ENCODE assay signal across 2 cellular contexts in the genomic region with DNA sequence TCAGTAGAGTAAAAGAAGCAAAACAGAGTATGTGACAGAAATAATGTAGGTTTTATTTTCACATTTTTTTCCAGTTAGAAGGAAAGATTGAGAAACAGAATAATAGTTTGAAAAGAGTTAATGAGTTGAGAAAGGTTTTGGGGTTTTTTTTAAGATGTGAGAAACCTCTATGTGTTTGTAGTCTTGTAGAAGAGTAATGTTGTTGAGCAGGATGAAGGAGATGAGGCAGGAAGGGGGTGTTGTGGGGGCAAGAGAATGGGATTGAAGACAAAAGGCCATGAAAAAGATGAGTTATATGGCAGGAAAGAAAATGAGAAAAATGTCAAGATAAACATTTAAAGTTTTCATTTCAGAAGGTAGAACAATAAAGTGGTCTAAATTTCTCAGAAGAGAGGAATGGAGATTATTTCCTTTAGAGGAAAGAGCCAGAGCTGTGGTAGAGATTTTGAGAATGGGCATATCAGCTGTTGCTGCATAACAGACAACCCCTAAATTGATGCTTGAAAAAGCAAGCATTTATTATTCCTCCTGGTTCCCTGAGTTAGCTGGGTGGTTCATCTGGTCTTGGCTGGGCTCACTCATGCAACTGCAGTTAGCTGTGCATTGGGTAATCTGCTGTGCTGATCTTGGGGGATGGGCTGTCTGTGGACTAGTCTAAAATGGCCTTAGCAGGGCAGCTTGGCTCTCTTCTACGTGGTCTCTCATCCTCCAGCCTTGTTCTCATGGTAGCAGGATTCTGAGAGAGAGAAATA.
TF ChIP-seq lines count a peak whose summit lies in the region.

No MANE protein-coding gene starts in this region.

TF ChIP-seq in GM23338, 12 proteins besides CTCF, POLR2A, EP300 and RAD21 (continued from another document):
- TF ChIP-seq, protein P1, sequence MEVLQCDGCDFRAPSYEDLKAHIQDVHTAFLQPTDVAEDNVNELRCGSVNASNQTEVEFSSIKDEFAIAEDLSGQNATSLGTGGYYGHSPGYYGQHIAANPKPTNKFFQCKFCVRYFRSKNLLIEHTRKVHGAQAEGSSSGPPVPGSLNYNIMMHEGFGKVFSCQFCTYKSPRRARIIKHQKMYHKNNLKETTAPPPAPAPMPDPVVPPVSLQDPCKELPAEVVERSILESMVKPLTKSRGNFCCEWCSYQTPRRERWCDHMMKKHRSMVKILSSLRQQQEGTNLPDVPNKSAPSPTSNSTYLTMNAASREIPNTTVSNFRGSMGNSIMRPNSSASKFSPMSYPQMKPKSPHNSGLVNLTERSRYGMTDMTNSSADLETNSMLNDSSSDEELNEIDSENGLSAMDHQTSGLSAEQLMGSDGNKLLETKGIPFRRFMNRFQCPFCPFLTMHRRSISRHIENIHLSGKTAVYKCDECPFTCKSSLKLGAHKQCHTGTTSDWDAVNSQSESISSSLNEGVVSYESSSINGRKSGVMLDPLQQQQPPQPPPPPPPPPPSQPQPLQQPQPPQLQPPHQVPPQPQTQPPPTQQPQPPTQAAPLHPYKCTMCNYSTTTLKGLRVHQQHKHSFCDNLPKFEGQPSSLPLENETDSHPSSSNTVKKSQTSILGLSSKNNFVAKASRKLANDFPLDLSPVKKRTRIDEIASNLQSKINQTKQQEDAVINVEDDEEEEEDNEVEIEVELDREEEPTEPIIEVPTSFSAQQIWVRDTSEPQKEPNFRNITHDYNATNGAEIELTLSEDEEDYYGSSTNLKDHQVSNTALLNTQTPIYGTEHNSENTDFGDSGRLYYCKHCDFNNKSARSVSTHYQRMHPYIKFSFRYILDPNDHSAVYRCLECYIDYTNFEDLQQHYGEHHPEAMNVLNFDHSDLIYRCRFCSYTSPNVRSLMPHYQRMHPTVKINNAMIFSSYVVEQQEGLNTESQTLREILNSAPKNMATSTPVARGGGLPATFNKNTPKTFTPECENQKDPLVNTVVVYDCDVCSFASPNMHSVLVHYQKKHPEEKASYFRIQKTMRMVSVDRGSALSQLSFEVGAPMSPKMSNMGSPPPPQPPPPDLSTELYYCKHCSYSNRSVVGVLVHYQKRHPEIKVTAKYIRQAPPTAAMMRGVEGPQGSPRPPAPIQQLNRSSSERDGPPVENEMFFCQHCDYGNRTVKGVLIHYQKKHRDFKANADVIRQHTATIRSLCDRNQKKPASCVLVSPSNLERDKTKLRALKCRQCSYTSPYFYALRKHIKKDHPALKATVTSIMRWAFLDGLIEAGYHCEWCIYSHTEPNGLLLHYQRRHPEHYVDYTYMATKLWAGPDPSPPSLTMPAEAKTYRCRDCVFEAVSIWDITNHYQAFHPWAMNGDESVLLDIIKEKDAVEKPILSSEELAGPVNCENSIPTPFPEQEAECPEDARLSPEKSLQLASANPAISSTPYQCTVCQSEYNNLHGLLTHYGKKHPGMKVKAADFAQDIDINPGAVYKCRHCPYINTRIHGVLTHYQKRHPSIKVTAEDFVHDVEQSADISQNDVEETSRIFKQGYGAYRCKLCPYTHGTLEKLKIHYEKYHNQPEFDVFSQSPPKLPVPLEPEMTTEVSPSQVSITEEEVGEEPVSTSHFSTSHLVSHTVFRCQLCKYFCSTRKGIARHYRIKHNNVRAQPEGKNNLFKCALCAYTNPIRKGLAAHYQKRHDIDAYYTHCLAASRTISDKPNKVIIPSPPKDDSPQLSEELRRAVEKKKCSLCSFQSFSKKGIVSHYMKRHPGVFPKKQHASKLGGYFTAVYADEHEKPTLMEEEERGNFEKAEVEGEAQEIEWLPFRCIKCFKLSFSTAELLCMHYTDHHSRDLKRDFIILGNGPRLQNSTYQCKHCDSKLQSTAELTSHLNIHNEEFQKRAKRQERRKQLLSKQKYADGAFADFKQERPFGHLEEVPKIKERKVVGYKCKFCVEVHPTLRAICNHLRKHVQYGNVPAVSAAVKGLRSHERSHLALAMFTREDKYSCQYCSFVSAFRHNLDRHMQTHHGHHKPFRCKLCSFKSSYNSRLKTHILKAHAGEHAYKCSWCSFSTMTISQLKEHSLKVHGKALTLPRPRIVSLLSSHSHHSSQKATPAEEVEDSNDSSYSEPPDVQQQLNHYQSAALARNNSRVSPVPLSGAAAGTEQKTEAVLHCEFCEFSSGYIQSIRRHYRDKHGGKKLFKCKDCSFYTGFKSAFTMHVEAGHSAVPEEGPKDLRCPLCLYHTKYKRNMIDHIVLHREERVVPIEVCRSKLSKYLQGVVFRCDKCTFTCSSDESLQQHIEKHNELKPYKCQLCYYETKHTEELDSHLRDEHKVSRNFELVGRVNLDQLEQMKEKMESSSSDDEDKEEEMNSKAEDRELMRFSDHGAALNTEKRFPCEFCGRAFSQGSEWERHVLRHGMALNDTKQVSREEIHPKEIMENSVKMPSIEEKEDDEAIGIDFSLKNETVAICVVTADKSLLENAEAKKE (CRISPR knock-in tag; IDR thresholded peaks at IDR 0.05): no peak
- TF ChIP-seq, protein P2, sequence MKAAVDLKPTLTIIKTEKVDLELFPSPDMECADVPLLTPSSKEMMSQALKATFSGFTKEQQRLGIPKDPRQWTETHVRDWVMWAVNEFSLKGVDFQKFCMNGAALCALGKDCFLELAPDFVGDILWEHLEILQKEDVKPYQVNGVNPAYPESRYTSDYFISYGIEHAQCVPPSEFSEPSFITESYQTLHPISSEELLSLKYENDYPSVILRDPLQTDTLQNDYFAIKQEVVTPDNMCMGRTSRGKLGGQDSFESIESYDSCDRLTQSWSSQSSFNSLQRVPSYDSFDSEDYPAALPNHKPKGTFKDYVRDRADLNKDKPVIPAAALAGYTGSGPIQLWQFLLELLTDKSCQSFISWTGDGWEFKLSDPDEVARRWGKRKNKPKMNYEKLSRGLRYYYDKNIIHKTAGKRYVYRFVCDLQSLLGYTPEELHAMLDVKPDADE (IDR thresholded peaks at IDR 0.05): no peak

TF ChIP-seq in K562, 482 proteins besides CTCF, POLR2A, EP300 and RAD21 (continued from another document):
- TF ChIP-seq, protein P3, sequence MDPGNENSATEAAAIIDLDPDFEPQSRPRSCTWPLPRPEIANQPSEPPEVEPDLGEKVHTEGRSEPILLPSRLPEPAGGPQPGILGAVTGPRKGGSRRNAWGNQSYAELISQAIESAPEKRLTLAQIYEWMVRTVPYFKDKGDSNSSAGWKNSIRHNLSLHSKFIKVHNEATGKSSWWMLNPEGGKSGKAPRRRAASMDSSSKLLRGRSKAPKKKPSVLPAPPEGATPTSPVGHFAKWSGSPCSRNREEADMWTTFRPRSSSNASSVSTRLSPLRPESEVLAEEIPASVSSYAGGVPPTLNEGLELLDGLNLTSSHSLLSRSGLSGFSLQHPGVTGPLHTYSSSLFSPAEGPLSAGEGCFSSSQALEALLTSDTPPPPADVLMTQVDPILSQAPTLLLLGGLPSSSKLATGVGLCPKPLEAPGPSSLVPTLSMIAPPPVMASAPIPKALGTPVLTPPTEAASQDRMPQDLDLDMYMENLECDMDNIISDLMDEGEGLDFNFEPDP (CRISPR knock-in tag; IDR thresholded peaks at IDR 0.05): no peak
- no peak for TF ChIP-seq ZNF24 (IDR thresholded peaks at IDR 0.05)
- TF ChIP-seq ZNF41 (CRISPR knock-in tag; conservative IDR thresholded peaks at IDR 0.05): no peak
- no peak for TF ChIP-seq CC2D1A (IDR thresholded peaks at IDR 0.05)
- TF ChIP-seq EHMT2 (IDR thresholded peaks at IDR 0.05): peak; percentile 83
- TF ChIP-seq ZNF3 (CRISPR knock-in tag; IDR thresholded peaks at IDR 0.05): no peak
- no peak for TF ChIP-seq ZNF445 (CRISPR knock-in tag; IDR thresholded peaks at IDR 0.05; ENCODE audit: low read depth)
- no peak for TF ChIP-seq BACH1 (tag; IDR thresholded peaks at IDR 0.05)
- TF ChIP-seq SRSF9 (IDR thresholded peaks at IDR 0.05; ENCODE audit: borderline replicate concordance, low read depth, low read length): no peak
- TF ChIP-seq, protein P4, sequence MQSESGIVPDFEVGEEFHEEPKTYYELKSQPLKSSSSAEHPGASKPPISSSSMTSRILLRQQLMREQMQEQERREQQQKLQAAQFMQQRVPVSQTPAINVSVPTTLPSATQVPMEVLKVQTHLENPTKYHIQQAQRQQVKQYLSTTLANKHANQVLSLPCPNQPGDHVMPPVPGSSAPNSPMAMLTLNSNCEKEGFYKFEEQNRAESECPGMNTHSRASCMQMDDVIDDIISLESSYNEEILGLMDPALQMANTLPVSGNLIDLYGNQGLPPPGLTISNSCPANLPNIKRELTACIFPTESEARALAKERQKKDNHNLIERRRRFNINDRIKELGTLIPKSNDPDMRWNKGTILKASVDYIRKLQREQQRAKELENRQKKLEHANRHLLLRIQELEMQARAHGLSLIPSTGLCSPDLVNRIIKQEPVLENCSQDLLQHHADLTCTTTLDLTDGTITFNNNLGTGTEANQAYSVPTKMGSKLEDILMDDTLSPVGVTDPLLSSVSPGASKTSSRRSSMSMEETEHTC (IDR thresholded peaks at IDR 0.05): no peak
- no peak for TF ChIP-seq MED1 (CRISPR knock-in tag; IDR thresholded peaks at IDR 0.05; ENCODE audit: borderline replicate concordance)
- TF ChIP-seq, protein P5, sequence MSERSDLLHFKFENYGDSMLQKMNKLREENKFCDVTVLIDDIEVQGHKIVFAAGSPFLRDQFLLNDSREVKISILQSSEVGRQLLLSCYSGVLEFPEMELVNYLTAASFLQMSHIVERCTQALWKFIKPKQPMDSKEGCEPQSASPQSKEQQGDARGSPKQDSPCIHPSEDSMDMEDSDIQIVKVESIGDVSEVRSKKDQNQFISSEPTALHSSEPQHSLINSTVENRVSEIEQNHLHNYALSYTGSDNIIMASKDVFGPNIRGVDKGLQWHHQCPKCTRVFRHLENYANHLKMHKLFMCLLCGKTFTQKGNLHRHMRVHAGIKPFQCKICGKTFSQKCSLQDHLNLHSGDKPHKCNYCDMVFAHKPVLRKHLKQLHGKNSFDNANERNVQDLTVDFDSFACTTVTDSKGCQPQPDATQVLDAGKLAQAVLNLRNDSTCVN (CRISPR knock-in tag; IDR thresholded peaks at IDR 0.05): no peak
- peak; percentile 28; the same call in 1 of the 2 replicates for TF ChIP-seq CTBP1 (IDR thresholded peaks at IDR 0.05; ENCODE audit: borderline replicate concordance)
- TF ChIP-seq CHD2 (IDR thresholded peaks at IDR 0.05; ENCODE audit: low read depth, low read length): no peak
- TF ChIP-seq NCOA2 (IDR thresholded peaks at IDR 0.05; ENCODE audit: partially characterized antibody in 2 of 2): no peak
- TF ChIP-seq NELFE (IDR thresholded peaks at IDR 0.05; ENCODE audit: insufficient read depth, insufficient read length): no peak
- TF ChIP-seq KDM1A (IDR thresholded peaks at IDR 0.05): no peak
- TF ChIP-seq GABPB2 (CRISPR knock-in tag; conservative IDR thresholded peaks at IDR 0.05): no peak
- TF ChIP-seq, protein P6, sequence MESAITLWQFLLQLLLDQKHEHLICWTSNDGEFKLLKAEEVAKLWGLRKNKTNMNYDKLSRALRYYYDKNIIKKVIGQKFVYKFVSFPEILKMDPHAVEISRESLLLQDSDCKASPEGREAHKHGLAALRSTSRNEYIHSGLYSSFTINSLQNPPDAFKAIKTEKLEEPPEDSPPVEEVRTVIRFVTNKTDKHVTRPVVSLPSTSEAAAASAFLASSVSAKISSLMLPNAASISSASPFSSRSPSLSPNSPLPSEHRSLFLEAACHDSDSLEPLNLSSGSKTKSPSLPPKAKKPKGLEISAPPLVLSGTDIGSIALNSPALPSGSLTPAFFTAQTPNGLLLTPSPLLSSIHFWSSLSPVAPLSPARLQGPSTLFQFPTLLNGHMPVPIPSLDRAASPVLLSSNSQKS (CRISPR knock-in tag; IDR thresholded peaks at IDR 0.05): no peak
- TF ChIP-seq, protein P7, sequence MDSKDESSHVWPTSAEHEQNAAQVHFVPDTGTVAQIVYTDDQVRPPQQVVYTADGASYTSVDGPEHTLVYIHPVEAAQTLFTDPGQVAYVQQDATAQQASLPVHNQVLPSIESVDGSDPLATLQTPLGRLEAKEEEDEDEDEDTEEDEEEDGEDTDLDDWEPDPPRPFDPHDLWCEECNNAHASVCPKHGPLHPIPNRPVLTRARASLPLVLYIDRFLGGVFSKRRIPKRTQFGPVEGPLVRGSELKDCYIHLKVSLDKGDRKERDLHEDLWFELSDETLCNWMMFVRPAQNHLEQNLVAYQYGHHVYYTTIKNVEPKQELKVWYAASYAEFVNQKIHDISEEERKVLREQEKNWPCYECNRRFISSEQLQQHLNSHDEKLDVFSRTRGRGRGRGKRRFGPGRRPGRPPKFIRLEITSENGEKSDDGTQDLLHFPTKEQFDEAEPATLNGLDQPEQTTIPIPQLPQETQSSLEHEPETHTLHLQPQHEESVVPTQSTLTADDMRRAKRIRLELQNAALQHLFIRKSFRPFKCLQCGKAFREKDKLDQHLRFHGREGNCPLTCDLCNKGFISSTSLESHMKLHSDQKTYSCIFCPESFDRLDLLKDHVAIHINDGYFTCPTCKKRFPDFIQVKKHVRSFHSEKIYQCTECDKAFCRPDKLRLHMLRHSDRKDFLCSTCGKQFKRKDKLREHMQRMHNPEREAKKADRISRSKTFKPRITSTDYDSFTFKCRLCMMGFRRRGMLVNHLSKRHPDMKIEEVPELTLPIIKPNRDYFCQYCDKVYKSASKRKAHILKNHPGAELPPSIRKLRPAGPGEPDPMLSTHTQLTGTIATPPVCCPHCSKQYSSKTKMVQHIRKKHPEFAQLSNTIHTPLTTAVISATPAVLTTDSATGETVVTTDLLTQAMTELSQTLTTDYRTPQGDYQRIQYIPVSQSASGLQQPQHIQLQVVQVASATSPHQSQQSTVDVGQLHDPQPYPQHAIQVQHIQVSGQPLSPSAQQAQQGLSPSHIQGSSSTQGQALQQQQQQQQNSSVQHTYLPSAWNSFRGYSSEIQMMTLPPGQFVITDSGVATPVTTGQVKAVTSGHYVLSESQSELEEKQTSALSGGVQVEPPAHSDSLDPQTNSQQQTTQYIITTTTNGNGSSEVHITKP (IDR thresholded peaks at IDR 0.05; ENCODE audit: partially characterized antibody): peak; percentile 42
